In the genomic region with DNA sequence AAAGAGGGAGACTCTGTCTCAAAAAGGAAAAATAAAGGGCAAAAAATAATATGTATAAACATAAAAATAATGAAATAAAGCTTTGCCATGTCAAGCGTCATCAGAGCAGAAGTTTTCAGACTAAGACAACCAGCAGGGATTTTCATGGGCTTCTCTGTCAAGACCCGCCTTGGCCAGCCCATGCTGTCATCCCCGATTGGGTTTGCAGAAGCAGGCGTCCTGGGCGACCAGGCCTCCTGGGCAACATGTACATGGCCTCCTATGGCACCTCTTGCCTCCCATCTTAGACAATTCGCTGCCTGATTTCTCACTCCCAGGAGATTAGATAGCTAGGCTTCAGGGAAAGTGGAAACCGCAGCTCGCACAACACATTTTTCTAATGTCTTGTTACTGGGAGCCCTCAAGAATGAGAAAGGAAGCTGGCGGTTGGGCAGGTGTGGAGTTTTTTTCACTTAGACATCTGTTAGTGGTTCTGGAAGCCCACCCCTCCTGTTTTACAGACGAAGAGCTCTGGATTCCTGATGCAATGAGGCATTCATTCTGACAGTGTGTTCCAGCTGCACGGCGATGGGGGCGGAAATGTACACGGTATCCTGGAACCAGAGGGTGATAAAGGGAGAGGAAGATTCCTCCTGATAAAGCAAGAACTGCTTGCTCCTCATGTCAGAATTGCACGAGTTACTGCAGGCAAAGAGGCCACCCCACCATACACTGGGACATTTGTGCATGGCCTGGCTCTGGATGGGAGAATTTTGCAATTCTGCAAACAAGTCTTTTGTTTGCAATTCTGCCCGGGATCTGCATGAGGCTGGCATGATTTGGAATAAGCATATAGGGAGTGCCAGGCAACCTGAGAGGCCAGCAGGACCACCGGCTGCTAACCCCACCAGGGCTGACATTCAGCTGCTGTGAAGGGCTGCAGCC, we compare ENCODE assay signal across 15 cellular contexts. TPM values are rescaled to one million over a fixed set of nuclear protein-coding genes. Genes with fewer than 3 reads are reported as not detected.
DNase-seq lines count a peak whose midpoint lies in the region; ATAC-seq, FAIRE-seq and TF ChIP-seq lines count a peak whose summit lies in the region.
"Had no signal": no experiment of that assay in that cellular context is flagged by ENCODE, and none has a peak within 500 bp of the region (broad histone marks: within the 10 kb centered on the region; RNA-seq: fewer than 3 reads in every experiment).

No MANE protein-coding gene starts in this region.

- H3K36me3 ChIP-seq in BLaER1 treated with 17β-estradiol and CSF1 and Interleukin-3, amounts not matched to agents 10 nM and 100 nM: peaks cover 0 to 78% (median 23%) of the 10 kb centered on the region in 11 experiments; a peak in 18 of 22 replicates
- no peaks in the 10 kb centered on the region for H3K36me3 ChIP-seq in astrocyte (ENCODE audit: insufficient read depth, low read length)
- H3K36me3 ChIP-seq: Peyer's patch, uterus had no signal

- TF ChIP-seq CTCF in astrocyte (IDR thresholded peaks at IDR 0.05; ENCODE audit: insufficient read depth, low read depth, low read length) (no peak), neural crest cell (conservative IDR thresholded peaks at IDR 0.05) (no peak), foreskin keratinocyte (conservative IDR thresholded peaks at IDR 0.05) (no peak)

- H3K4me1 ChIP-seq in BLaER1 treated with 17β-estradiol and CSF1 and Interleukin-3, amounts not matched to agents 10 nM and 100 nM: peaks cover 21 to 74% (median 53%) of the 10 kb centered on the region in 10 experiments
- H3K4me1 ChIP-seq in astrocyte (ENCODE audit: insufficient read depth, low read length): no peaks in the 10 kb centered on the region
- no peaks in the 10 kb centered on the region for H3K4me1 ChIP-seq in foreskin keratinocyte
- H3K4me1 ChIP-seq: Peyer's patch, uterus had no signal

- no peaks in the 10 kb centered on the region for H3K4me1 Mint-ChIP-seq in astrocyte (ENCODE audit: low read depth, unreplicated experiment)
- H3K4me1 Mint-ChIP-seq in neural crest cell: peaks cover 6% of the 10 kb centered on the region
- H3K4me1 Mint-ChIP-seq in activated T-helper 17 cell treated with anti-CD3 and anti-CD28 coated beads, Interleukin-2, amount 50 U/mL, for 72 hours: peaks cover 2% of the 10 kb centered on the region

- H3K9ac ChIP-seq in BLaER1 treated with 17β-estradiol and CSF1 and Interleukin-3, amounts not matched to agents 10 nM and 100 nM: peak overlapping the region in 8 of 11 experiments; percentile 15 to 76 (median 49); a peak in 16 of 22 replicates
- H3K9ac ChIP-seq in astrocyte (ENCODE audit: low read length): no peak overlapping the region

- H3K36me3 Mint-ChIP-seq in astrocyte (ENCODE audit: low read depth, unreplicated experiment): no peaks in the 10 kb centered on the region
- peaks cover 4% of the 10 kb centered on the region for H3K36me3 Mint-ChIP-seq in neural crest cell (ENCODE audit: low read depth)
- H3K36me3 Mint-ChIP-seq in activated T-helper 17 cell treated with anti-CD3 and anti-CD28 coated beads, Interleukin-2, amount 50 U/mL, for 72 hours (ENCODE audit: low read depth): peaks cover 23% of the 10 kb centered on the region

- no peaks in the 10 kb centered on the region for H3K27me3 ChIP-seq in BLaER1 treated with 17β-estradiol and CSF1 and Interleukin-3, amounts not matched to agents 10 nM and 100 nM
- no peaks in the 10 kb centered on the region for H3K27me3 ChIP-seq in astrocyte (ENCODE audit: insufficient read depth, low read length)
- no peaks in the 10 kb centered on the region for H3K27me3 ChIP-seq in foreskin keratinocyte
- H3K27me3 ChIP-seq: dorsolateral prefrontal cortex, Peyer's patch, uterus had no signal

- peak overlapping the region in 7 of 11 experiments; percentile 50 to 78 (median 71); a peak in 14 of 22 replicates for H3K27ac ChIP-seq in BLaER1 treated with 17β-estradiol and CSF1 and Interleukin-3, amounts not matched to agents 10 nM and 100 nM
- H3K27ac ChIP-seq in astrocyte (ENCODE audit: low read depth, low read length): no peak overlapping the region
- no peak overlapping the region for H3K27ac ChIP-seq in foreskin keratinocyte
- H3K27ac ChIP-seq: Peyer's patch, uterus had no signal

- FAIRE-seq in astrocyte (lab: Jason Lieb, UNC): no peak
- FAIRE-seq: H54 had no signal

- H3K4me3 ChIP-seq in BLaER1 treated with 17β-estradiol and CSF1 and Interleukin-3, amounts not matched to agents 10 nM and 100 nM: peak overlapping the region in 6 of 10 experiments; percentile 11 to 38 (median 26); a peak in 8 of 20 replicates
- H3K4me3 ChIP-seq in astrocyte (ENCODE audit: insufficient read depth, low read depth, low read length): no peak overlapping the region
- H3K4me3 ChIP-seq: dorsolateral prefrontal cortex, Peyer's patch, uterus had no signal

- H3K27ac Mint-ChIP-seq in astrocyte (ENCODE audit: unreplicated experiment) (peak overlapping the region; percentile 91), neural crest cell (ENCODE audit: unreplicated experiment) (peak overlapping the region; percentile 80)
- no peak overlapping the region for H3K27ac Mint-ChIP-seq in activated T-helper 17 cell treated with anti-CD3 and anti-CD28 coated beads, Interleukin-2, amount 50 U/mL, for 72 hours
- H3K27ac Mint-ChIP-seq: activated CD4-positive, alpha-beta T cell treated with anti-CD3 and anti-CD28 coated beads, Interleukin-2, amount 10 ng/mL, durations not matched to agents 7 days and 5 days had no signal

- peak; percentile 38 for DNase-seq in astrocyte (ENCODE audit: low read depth)
- DNase-seq in neural crest cell (ENCODE audit: low read depth, low spot score): no peak
- DNase-seq in foreskin keratinocyte: no peak
- DNase-seq: activated CD4-positive, alpha-beta T cell treated with anti-CD3 and anti-CD28 coated beads, Interleukin-2, amount 10 ng/mL, durations not matched to agents 7 days and 5 days; NCI-H1105 treated with DMSO at 0.1 percent for 48 hours; NCI-H748 treated with DMSO at 0.1 percent for 48 hours; uterus had no signal

- no peaks in the 10 kb centered on the region for H3K79me2 ChIP-seq in astrocyte (ENCODE audit: insufficient read depth, low read length)

- H3K4me2 ChIP-seq in BLaER1 treated with 17β-estradiol and CSF1 and Interleukin-3, amounts not matched to agents 10 nM and 100 nM: peak overlapping the region; percentile 54 to 97 (median 89)
- no peak overlapping the region for H3K4me2 ChIP-seq in astrocyte (ENCODE audit: low read length)

- no peak overlapping the region for H3K4me3 Mint-ChIP-seq in astrocyte (ENCODE audit: unreplicated experiment)
- H3K4me3 Mint-ChIP-seq in neural crest cell: no peak overlapping the region
- no peak overlapping the region for H3K4me3 Mint-ChIP-seq in activated T-helper 17 cell treated with anti-CD3 and anti-CD28 coated beads, Interleukin-2, amount 50 U/mL, for 72 hours
- H3K4me3 Mint-ChIP-seq: activated CD4-positive, alpha-beta T cell treated with anti-CD3 and anti-CD28 coated beads, Interleukin-2, amount 10 ng/mL, durations not matched to agents 7 days and 5 days had no signal

- peaks cover 0 to 6% (median 0%) of the 10 kb centered on the region in 11 experiments; a peak in 1 of 22 replicates for H4K20me1 ChIP-seq in BLaER1 treated with 17β-estradiol and CSF1 and Interleukin-3, amounts not matched to agents 10 nM and 100 nM
- no peaks in the 10 kb centered on the region for H4K20me1 ChIP-seq in astrocyte (ENCODE audit: insufficient read depth, low read length)

- H3K27me3 Mint-ChIP-seq in astrocyte (ENCODE audit: low read depth, unreplicated experiment): peaks cover 2% of the 10 kb centered on the region
- H3K27me3 Mint-ChIP-seq in neural crest cell (ENCODE audit: low read depth): no peaks in the 10 kb centered on the region
- no peaks in the 10 kb centered on the region for H3K27me3 Mint-ChIP-seq in activated T-helper 17 cell treated with anti-CD3 and anti-CD28 coated beads, Interleukin-2, amount 50 U/mL, for 72 hours

- ATAC-seq in HG02678 (IDR thresholded peaks at IDR 0.05; ENCODE audit: unreplicated experiment) (peak; percentile 31), HG02588 (IDR thresholded peaks at IDR 0.05; ENCODE audit: unreplicated experiment) (no peak), foreskin keratinocyte (no peak), HG03045 (IDR thresholded peaks at IDR 0.05; ENCODE audit: unreplicated experiment) (no peak)
- ATAC-seq in activated T-helper 17 cell treated with anti-CD3 and anti-CD28 coated beads, Interleukin-2, amount 50 U/mL, for 72 hours (replicated peaks): no peak

- H3K9me3 Mint-ChIP-seq in astrocyte (ENCODE audit: unreplicated experiment) (peaks cover 16% of the 10 kb centered on the region), neural crest cell (peaks cover 3% of the 10 kb centered on the region)
- H3K9me3 Mint-ChIP-seq in activated T-helper 17 cell treated with anti-CD3 and anti-CD28 coated beads, Interleukin-2, amount 50 U/mL, for 72 hours: peaks cover 10% of the 10 kb centered on the region

- peaks cover 16 to 23% (median 19%) of the 10 kb centered on the region in 11 experiments for H3K9me3 ChIP-seq in BLaER1 treated with 17β-estradiol and CSF1 and Interleukin-3, amounts not matched to agents 10 nM and 100 nM (replicated peaks in 1 of 11)
- H3K9me3 ChIP-seq in astrocyte (ENCODE audit: insufficient read depth, low read depth, low read length): peaks cover 2% of the 10 kb centered on the region
- H3K9me3 ChIP-seq: Peyer's patch, uterus had no signal

- no peak overlapping the region for H2AFZ ChIP-seq in astrocyte (ENCODE audit: low read depth, low read length)

RNA-seq across cellular contexts. Expression of a gene that starts 47.4 kb away (rescaled TPM):
- total RNA-seq in astrocyte (36.9 and 42.0 TPM in 2 replicates), neural crest cell (29.1 and 32.1 TPM in 2 replicates), foreskin keratinocyte (16.2 and 17.7 TPM in 2 replicates)
- total RNA-seq in activated T-helper 17 cell treated with anti-CD3 and anti-CD28 coated beads, Interleukin-2, amount 50 U/mL, for 72 hours: 10 to 100 TPM; 25.0 to 25.8 TPM
- 3.7 and 4.1 TPM in 2 replicates for polyA plus RNA-seq in foreskin keratinocyte

Comparison
In these comparisons a context has a peak if more than half of its experiments do, and no peak if none do; other contexts are left out.
1. H3K27ac ChIP-seq: peak in BLaER1 treated with 17β-estradiol and CSF1 and Interleukin-3, amounts not matched to agents 10 nM and 100 nM (7 of 11); none in astrocyte (single experiment) and foreskin keratinocyte (single experiment).